Comparison of ENCODE assay signal across 1 cellular context in genomic region chr13:37960427-37960826, GRCh38.
TF ChIP-seq lines count a peak whose summit lies in the region.

No MANE protein-coding gene starts in this region.

TF ChIP-seq in GM23338, 12 proteins besides CTCF, POLR2A, EP300 and RAD21 (continued from another document):
- no peak for TF ChIP-seq ZNF462 (CRISPR knock-in tag; IDR thresholded peaks at IDR 0.05)
